In the genomic region with DNA sequence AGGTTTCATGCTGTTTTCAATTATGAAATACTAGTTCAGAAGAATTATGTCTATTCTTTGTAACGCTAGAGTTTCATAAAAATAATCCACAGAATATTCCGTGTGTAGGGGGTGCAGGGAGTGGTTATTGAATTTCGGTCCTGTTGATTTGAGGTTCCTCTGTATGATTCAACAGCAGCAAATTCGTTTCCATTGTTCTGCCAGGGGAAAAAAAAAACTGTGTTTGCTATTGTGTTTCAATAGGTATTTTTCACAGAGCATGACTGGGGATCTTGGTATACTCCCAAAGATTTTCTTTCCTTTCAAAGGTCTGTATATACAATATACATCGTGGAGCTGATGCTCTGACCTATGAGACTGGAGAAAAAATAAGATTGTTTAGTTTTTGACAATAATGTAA, we compare ENCODE assay signal across 1 cellular context.
TF ChIP-seq lines count a peak whose summit lies in the region.

No MANE protein-coding gene starts in this region.

TF ChIP-seq in WTC11, 78 proteins besides CTCF, POLR2A, EP300 and RAD21 (continued from another document):
- TF ChIP-seq, protein P1, sequence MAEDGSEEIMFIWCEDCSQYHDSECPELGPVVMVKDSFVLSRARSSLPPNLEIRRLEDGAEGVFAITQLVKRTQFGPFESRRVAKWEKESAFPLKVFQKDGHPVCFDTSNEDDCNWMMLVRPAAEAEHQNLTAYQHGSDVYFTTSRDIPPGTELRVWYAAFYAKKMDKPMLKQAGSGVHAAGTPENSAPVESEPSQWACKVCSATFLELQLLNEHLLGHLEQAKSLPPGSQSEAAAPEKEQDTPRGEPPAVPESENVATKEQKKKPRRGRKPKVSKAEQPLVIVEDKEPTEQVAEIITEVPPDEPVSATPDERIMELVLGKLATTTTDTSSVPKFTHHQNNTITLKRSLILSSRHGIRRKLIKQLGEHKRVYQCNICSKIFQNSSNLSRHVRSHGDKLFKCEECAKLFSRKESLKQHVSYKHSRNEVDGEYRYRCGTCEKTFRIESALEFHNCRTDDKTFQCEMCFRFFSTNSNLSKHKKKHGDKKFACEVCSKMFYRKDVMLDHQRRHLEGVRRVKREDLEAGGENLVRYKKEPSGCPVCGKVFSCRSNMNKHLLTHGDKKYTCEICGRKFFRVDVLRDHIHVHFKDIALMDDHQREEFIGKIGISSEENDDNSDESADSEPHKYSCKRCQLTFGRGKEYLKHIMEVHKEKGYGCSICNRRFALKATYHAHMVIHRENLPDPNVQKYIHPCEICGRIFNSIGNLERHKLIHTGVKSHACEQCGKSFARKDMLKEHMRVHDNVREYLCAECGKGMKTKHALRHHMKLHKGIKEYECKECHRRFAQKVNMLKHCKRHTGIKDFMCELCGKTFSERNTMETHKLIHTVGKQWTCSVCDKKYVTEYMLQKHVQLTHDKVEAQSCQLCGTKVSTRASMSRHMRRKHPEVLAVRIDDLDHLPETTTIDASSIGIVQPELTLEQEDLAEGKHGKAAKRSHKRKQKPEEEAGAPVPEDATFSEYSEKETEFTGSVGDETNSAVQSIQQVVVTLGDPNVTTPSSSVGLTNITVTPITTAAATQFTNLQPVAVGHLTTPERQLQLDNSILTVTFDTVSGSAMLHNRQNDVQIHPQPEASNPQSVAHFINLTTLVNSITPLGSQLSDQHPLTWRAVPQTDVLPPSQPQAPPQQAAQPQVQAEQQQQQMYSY (CRISPR knock-in tag; IDR thresholded peaks at IDR 0.05) = no peak
- TF ChIP-seq ZNF281 (CRISPR knock-in tag; IDR thresholded peaks at IDR 0.05) (no peak), ZNF121 (CRISPR knock-in tag; IDR thresholded peaks at IDR 0.05) (no peak)
- TF ChIP-seq, protein P2, sequence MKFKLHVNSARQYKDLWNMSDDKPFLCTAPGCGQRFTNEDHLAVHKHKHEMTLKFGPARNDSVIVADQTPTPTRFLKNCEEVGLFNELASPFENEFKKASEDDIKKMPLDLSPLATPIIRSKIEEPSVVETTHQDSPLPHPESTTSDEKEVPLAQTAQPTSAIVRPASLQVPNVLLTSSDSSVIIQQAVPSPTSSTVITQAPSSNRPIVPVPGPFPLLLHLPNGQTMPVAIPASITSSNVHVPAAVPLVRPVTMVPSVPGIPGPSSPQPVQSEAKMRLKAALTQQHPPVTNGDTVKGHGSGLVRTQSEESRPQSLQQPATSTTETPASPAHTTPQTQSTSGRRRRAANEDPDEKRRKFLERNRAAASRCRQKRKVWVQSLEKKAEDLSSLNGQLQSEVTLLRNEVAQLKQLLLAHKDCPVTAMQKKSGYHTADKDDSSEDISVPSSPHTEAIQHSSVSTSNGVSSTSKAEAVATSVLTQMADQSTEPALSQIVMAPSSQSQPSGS (CRISPR knock-in tag; IDR thresholded peaks at IDR 0.05; ENCODE audit: borderline replicate concordance, low read depth) = no peak
